In genomic region chr11:67269401-67270255, GRCh38 we compare ENCODE assay signal across 8 cellular contexts. TPM values are rescaled to one million over a fixed set of nuclear protein-coding genes. Genes with fewer than 3 reads are reported as not detected.
DNase-seq lines count a peak whose midpoint lies in the region; ATAC-seq and TF ChIP-seq lines count a peak whose summit lies in the region.

No MANE protein-coding gene starts in this region.

- peaks cover 55% of the 10 kb centered on the region for H3K36me3 Mint-ChIP-seq in central memory CD8-positive, alpha-beta T cell (ENCODE audit: insufficient read depth)

- ATAC-seq in Right ventricle myocardium superior (ENCODE audit: poor library complexity) (no peak), Right ventricle myocardium inferior (no peak), HG02610 (IDR thresholded peaks at IDR 0.05; ENCODE audit: unreplicated experiment) (no peak)
- ATAC-seq in central memory CD8-positive, alpha-beta T cell (replicated peaks; ENCODE audit: extremely low read depth, poor library complexity, severe bottlenecking) = no peak

- WGBS in mesodermal cell (ENCODE audit: insufficient coverage in 2 of 2), 2 experiments = 65 to 78% methylated on average over 12 to 13 of the region's 15 CpGs

- H3K4me1 ChIP-seq in mesodermal cell (ENCODE audit: control insufficient read depth, insufficient read depth, low read length, poor library complexity, severe bottlenecking) = peaks cover 36% of the 10 kb centered on the region

- no peaks in the 10 kb centered on the region for H3K27me3 Mint-ChIP-seq in central memory CD8-positive, alpha-beta T cell

- H3K36me3 ChIP-seq in mesodermal cell (ENCODE audit: control insufficient read depth, insufficient read depth, low read length) = peaks cover 20% of the 10 kb centered on the region

- in situ Hi-C loops in GM13976 (cut with MboI; ENCODE audit: low sequenced_read_pairs, unreplicated experiment) = loop anchor here (10.0 kb wide), 1 partner anchor 115 kb away; no protein-coding TSS in a partner anchor

- no peaks in the 10 kb centered on the region for H3K9me3 ChIP-seq in mesodermal cell (ENCODE audit: control insufficient read depth, low read length)

- H3K27ac ChIP-seq in mesodermal cell (ENCODE audit: low read depth, low read length, severe bottlenecking) = peak overlapping the region; percentile 79

- peaks cover 66% of the 10 kb centered on the region for H3K4me1 Mint-ChIP-seq in central memory CD8-positive, alpha-beta T cell

- TF ChIP-seq CTCF in GM13976 (IDR thresholded peaks at IDR 0.05; ENCODE audit: borderline replicate concordance, control extremely low read depth, extremely low read depth, insufficient read depth, missing control alignments) = no peak

- H3K4me3 ChIP-seq in mesodermal cell (ENCODE audit: extremely low read depth, insufficient read depth, low read length, poor library complexity, severe bottlenecking) = peak overlapping the region; percentile 16

- H3K9me3 Mint-ChIP-seq in central memory CD8-positive, alpha-beta T cell = no peaks in the 10 kb centered on the region

- H3K4me3 Mint-ChIP-seq in central memory CD8-positive, alpha-beta T cell = peak overlapping the region; percentile 99

- H3K27ac Mint-ChIP-seq in central memory CD8-positive, alpha-beta T cell (ENCODE audit: low read depth) = peak overlapping the region; percentile 98

- DNase-seq in Right ventricle myocardium superior (peak; percentile 70), Right ventricle myocardium inferior (ENCODE audit: missing footprints) (no peak), DMS79 (lab: John Stamatoyannopoulos, UW) (no peak), GM13976 (ENCODE audit: low spot score) (no peak)
- DNase-seq in central memory CD8-positive, alpha-beta T cell (ENCODE audit: low spot score in 2 of 2) = no peak
- DNase-seq in activated CD8-positive, alpha-beta memory T cell treated with anti-CD3 and anti-CD28 coated beads, Interleukin-2, amount 50 U/mL, for 4 hours = no peak

- intact Hi-C loops in Right ventricle myocardium superior (cut with DNase I) (loop anchor here (5.0 kb wide), 1 partner anchor 33 kb away; the partner anchor contains the start of gene SSH3), Right ventricle myocardium inferior (cut with DNase I) (no loop called here)

RNA-seq across cellular contexts. Expression of gene GRK2, which starts 3.4 kb away (rescaled TPM):
- total RNA-seq in Right ventricle myocardium superior (53.4 TPM), Right ventricle myocardium inferior (54.1 TPM)
- polyA plus RNA-seq in mesodermal cell (2013, experiment 1 of 2) = 46.3 TPM
- polyA plus RNA-seq in mesodermal cell (2013, experiment 2 of 2) = 36.4 TPM

RNA-seq across cellular contexts. Expression of gene ANKRD13D, which starts 19.5 kb away (rescaled TPM):
- 11.6 TPM for total RNA-seq in Right ventricle myocardium superior
- 15.2 TPM for total RNA-seq in Right ventricle myocardium inferior
- polyA plus RNA-seq in mesodermal cell (2013, experiment 1 of 2) = 31.7 TPM
- 24.3 TPM for polyA plus RNA-seq in mesodermal cell (2013, experiment 2 of 2)

RNA-seq across cellular contexts. Expression of gene SSH3, which starts 33.7 kb away (rescaled TPM):
- 12.1 TPM for total RNA-seq in Right ventricle myocardium superior
- 15.8 TPM for total RNA-seq in Right ventricle myocardium inferior
- polyA plus RNA-seq in mesodermal cell (2013, experiment 1 of 2) = 23.4 TPM
- 15.9 TPM for polyA plus RNA-seq in mesodermal cell (2013, experiment 2 of 2)
